ENCODE assay signal across 8 cellular contexts in the genomic region with DNA sequence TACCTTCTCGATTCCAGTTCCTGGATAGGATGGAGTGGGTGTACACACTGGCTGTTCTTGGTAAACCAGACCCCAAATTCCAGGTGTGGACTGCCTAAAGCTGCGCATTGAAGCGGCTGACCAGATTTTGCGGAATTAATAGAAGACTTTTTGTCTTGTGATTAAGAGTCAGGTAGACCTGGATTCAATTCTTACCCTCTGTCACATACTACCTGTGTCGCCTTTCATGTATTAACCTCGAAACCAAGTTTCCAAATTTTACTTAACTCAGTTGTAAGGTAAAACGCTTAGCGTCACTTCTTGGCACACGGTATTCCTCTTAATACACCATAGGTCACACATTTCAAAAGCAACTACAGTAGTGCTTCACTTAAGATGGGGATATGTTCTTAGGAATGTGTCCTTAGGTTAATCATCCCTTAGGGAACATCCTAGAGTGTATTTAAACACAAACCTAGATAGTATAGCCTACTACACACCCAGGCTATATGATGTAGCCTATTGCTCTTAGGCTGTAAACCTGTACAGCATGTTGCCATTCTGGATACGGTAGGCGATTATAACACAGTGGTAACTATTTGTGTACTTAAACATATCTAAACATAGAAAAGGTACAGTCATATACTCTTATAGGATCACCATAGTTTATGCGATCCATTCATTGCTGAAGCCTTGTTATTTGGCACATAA. TPM values are rescaled to one million over a fixed set of nuclear protein-coding genes. Genes with fewer than 3 reads are reported as not detected.
DNase-seq lines count a peak whose midpoint lies in the region; ATAC-seq and TF ChIP-seq lines count a peak whose summit lies in the region.

No MANE protein-coding gene starts in this region.

- peak overlapping the region; percentile 89 for H3K9ac ChIP-seq in HUES48 (ENCODE audit: low read depth, low read length)
- peak overlapping the region; percentile 81 for H3K9ac ChIP-seq in mammary epithelial cell (ENCODE audit: insufficient read depth, low read length)
- peak overlapping the region; percentile 94 to 97 for H3K9ac ChIP-seq in mucosa of rectum (ENCODE audit: low read depth in 1 of 2, low read length in 2 of 2)

- H3K36me3 ChIP-seq in ACC112 (ENCODE audit: insufficient read depth, low read length) (peaks cover 12% of the 10 kb centered on the region), HUES48 (ENCODE audit: control insufficient read depth, insufficient read depth, low read length) (peaks cover 5% of the 10 kb centered on the region; the same call in 1 of the 2 replicates), mammary epithelial cell (ENCODE audit: insufficient read depth, low read length) (peaks cover 4% of the 10 kb centered on the region), mucosa of rectum (ENCODE audit: control insufficient read depth in 2 of 2, insufficient read depth in 2 of 2, low read length in 2 of 2) (peaks cover 0 to 3% of the 10 kb centered on the region in 2 donors)

- DNase-seq in mammary epithelial cell (no peak), OCI-M1 (lab: John Stamatoyannopoulos, UW) (no peak)
- DNase-seq in activated CD4-positive, alpha-beta T cell treated with anti-CD3 and anti-CD28 coated beads for 1 hour: no peak
- no peak for DNase-seq in stimulated activated CD8-positive, alpha-beta memory T cell treated with anti-CD3 and anti-CD28 coated beads, Interleukin-4, amount 100 ng/mL, for 48 hours

- H3K27ac ChIP-seq in ACC112 (ENCODE audit: low read depth, low read length) (peak overlapping the region; percentile 88), HUES48 (ENCODE audit: low read depth, low read length) (peak overlapping the region; percentile 89), mammary epithelial cell (ENCODE audit: insufficient read depth, low read depth, low read length) (peak overlapping the region; percentile 76), mucosa of rectum (ENCODE audit: low read depth in 2 of 2, low read length in 2 of 2) (peak overlapping the region; percentile 95 to 97)

- H3K4me3 ChIP-seq in ACC112 (ENCODE audit: low read depth, low read length) (peak overlapping the region; percentile 96), HUES48 (ENCODE audit: low read depth, low read length) (peak overlapping the region; percentile 90), mammary epithelial cell (replicated peaks in 1 of 3; ENCODE audit: insufficient read depth in 1 of 3, low read depth in 2 of 3, low read length in 3 of 3) (peak overlapping the region; percentile 76 to 87 (median 78)), mucosa of rectum (ENCODE audit: low read length in 2 of 2) (peak overlapping the region; percentile 93 to 98)

- H3K4me1 ChIP-seq in ACC112 (ENCODE audit: control insufficient read depth, insufficient read depth, low read length, unreplicated experiment): peaks cover 14% of the 10 kb centered on the region
- peaks cover 3% of the 10 kb centered on the region; the same call in 1 of the 2 replicates for H3K4me1 ChIP-seq in HUES48 (ENCODE audit: control insufficient read depth, insufficient read depth, low read length)
- peaks cover 9% of the 10 kb centered on the region for H3K4me1 ChIP-seq in mammary epithelial cell (ENCODE audit: insufficient read depth, low read length)
- H3K4me1 ChIP-seq in mucosa of rectum (ENCODE audit: control insufficient read depth in 2 of 2, insufficient read depth in 2 of 2, low read length in 2 of 2): peaks cover 11 to 32% of the 10 kb centered on the region in 2 donors

- in situ Hi-C loops in mammary epithelial cell (cut with MboI; ENCODE audit: low sequenced_read_pairs in 2 of 2): loop anchor here (5.0 to 10.0 kb wide), 3 partner anchors 156 to 256 kb away; no protein-coding TSS in a partner anchor

- H3K27me3 ChIP-seq in ACC112 (ENCODE audit: insufficient read depth, low read length) (no peaks in the 10 kb centered on the region), HUES48 (ENCODE audit: control insufficient read depth, insufficient read depth, low read length) (no peaks in the 10 kb centered on the region), mammary epithelial cell (ENCODE audit: insufficient read depth, low read length) (no peaks in the 10 kb centered on the region), mucosa of rectum (ENCODE audit: control insufficient read depth in 2 of 2, insufficient read depth in 2 of 2, low read length in 2 of 2) (no peaks in the 10 kb centered on the region)

- H3K79me2 ChIP-seq in ACC112 (ENCODE audit: control insufficient read depth, insufficient read depth, low read length, unreplicated experiment) (peaks cover 45% of the 10 kb centered on the region), mammary epithelial cell (ENCODE audit: insufficient read depth, low read length) (peaks cover 42% of the 10 kb centered on the region)

- no peaks in the 10 kb centered on the region for H4K20me1 ChIP-seq in mammary epithelial cell (ENCODE audit: insufficient read depth, low read length)

- intact Hi-C loops in mammary epithelial cell (cut with micrococcal nuclease): loop anchor here (2.0 to 10.0 kb wide), 3 partner anchors 120 to 438 kb away; a partner anchor contains a TSS

- CTCF ChIA-PET in mammary epithelial cell (lab: Charles Lee; ENCODE audit: low non-redundant PET): interaction anchor here (0.7 to 0.9 kb wide), 4 partner anchors 49 to 861 kb away, joined by 3 to 5 read pairs (median 4); no protein-coding TSS in a partner anchor

- H2AFZ ChIP-seq in ACC112 (ENCODE audit: low read length, unreplicated experiment): peak overlapping the region; percentile 99
- H2AFZ ChIP-seq in mammary epithelial cell (ENCODE audit: low read depth, low read length): peak overlapping the region; percentile 90

- H3K9me3 ChIP-seq in HUES48 (ENCODE audit: control insufficient read depth, insufficient read depth, low read length): 0 out of 2 replicates have a peak, but pooled peaks cover 2% of the 10 kb centered on the region
- no peaks in the 10 kb centered on the region for H3K9me3 ChIP-seq in mammary epithelial cell (replicated peaks; ENCODE audit: insufficient read depth, low read length)
- no peaks in the 10 kb centered on the region for H3K9me3 ChIP-seq in mucosa of rectum (ENCODE audit: control insufficient read depth in 2 of 2, low read length in 2 of 2)

- 54% methylated on average over 12 of the region's 12 CpGs for WGBS in mammary epithelial cell (ENCODE audit: low coverage, missing lambda C conversion rate)

- H3K4me2 ChIP-seq in mammary epithelial cell (ENCODE audit: insufficient read depth, low read depth, low read length): peak overlapping the region; percentile 82

- no peak for TF ChIP-seq CTCF in mammary epithelial cell (conservative IDR thresholded peaks at IDR 0.05 in 1 of 2, IDR thresholded peaks at IDR 0.05 in 1 of 2; ENCODE audit: extremely low read depth in 1 of 2, insufficient read depth in 1 of 2, low read depth in 1 of 2, low read length in 2 of 2)

- BruUV-seq in mammary epithelial cell (replicated peaks; lab: Mats Ljungman, UMichigan): TSS peak; percentile 91

- dilution Hi-C loops in mammary epithelial cell (cut with HindIII; ENCODE audit: low sequenced_read_pairs): no loop called here

- no peak for ATAC-seq in HG03565 (IDR thresholded peaks at IDR 0.05; ENCODE audit: unreplicated experiment)

RNA-seq across cellular contexts. Expression of a gene that starts 0.7 kb away (rescaled TPM):
- 10 to 100 TPM; 43.2 to 72.5 TPM for total RNA-seq in mammary epithelial cell
- polyA plus RNA-seq in mammary epithelial cell: 21.0 TPM
- polyA minus RNA-seq in mammary epithelial cell: 10.7 TPM
